8 cellular contexts compared by ENCODE assay signal in the genomic region with DNA sequence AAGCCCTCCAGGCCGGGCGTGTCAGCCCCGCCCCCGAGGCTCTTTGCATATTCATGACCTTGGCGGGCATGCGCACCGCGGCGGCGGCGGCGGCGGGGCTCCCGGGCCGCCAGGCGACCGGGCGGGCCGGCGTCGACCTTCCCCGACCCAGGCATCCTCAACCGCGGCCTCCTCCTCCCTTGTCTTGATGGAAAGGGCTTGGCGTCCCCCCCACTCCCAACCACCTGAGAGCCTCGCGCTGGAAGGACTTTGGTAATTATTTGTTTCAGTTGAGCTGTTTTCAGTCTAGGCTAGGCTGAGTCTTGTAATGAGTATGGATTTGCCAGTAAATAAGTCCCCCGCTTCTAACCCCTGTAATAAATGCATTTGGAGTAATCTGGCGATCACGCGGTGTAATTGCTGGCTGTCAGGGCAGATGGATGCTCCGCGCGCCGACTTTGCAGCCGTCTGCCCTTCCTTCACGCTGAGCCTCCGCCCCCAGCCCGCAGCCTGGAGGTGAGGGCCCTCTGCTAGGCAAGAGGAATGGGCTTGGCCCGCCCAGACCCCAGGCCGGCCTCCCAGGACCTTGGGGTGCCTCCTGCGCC. TPM values are rescaled to one million over a fixed set of nuclear protein-coding genes. Genes with fewer than 3 reads are reported as not detected.
DNase-seq lines count a peak whose midpoint lies in the region; ATAC-seq, FAIRE-seq and TF ChIP-seq lines count a peak whose summit lies in the region.

No MANE protein-coding gene starts in this region.

- no peak for FAIRE-seq in H54 (lab: Jason Lieb, UNC)

- no peaks in the 10 kb centered on the region for H3K9me3 ChIP-seq in T-helper 17 cell (ENCODE audit: control insufficient read depth, low read length, poor library complexity, severe bottlenecking)

- H3K27me3 Mint-ChIP-seq in T-helper 17 cell: peaks cover 22% of the 10 kb centered on the region

- H3K4me3 ChIP-seq in astrocyte of the spinal cord (ENCODE audit: low read depth, low read length): peak overlapping the region; percentile 35

- no peaks in the 10 kb centered on the region for H3K36me3 Mint-ChIP-seq in T-helper 17 cell (ENCODE audit: low read depth)

- in situ Hi-C loops in astrocyte of the spinal cord (cut with HindIII; ENCODE audit: low sequenced_read_pairs): no loop called here

- TF ChIP-seq POLR2A in H54 (IDR thresholded peaks at IDR 0.05; ENCODE audit: low read depth, low read length): peak; percentile 67

- no peak overlapping the region for H3K27ac Mint-ChIP-seq in T-helper 17 cell

- no peak for TF ChIP-seq CTCF in astrocyte of the spinal cord (IDR thresholded peaks at IDR 0.05; ENCODE audit: low read depth, low read length)

- DNase-seq in AG08395 (ENCODE audit: low spot score) (peak; percentile 85), H54 (ENCODE audit: insufficient read length, low spot score) (peak; percentile 78), T-helper 17 cell (peak; percentile 41 to 44 (median 42)), astrocyte of the spinal cord (ENCODE audit: low read depth, low spot score) (peak; percentile 4), islet precursor cell (peak; percentile 72), NCI-H446 treated with DMSO at 0.1 percent for 48 hours (lab: John Stamatoyannopoulos, UW) (no peak)
- DNase-seq in stimulated activated CD4-positive, alpha-beta T cell treated with anti-CD3 and anti-CD28 coated beads, Interleukin-2, amount 100 ng/mL, for 24 hours: peak; percentile 66 to 69

- H3K4me3 Mint-ChIP-seq in T-helper 17 cell: peak overlapping the region; percentile 89

- H3K4me1 Mint-ChIP-seq in T-helper 17 cell: peaks cover 2% of the 10 kb centered on the region

- ATAC-seq in T-helper 17 cell (peak; percentile 85), HG03139 (IDR thresholded peaks at IDR 0.05; ENCODE audit: unreplicated experiment) (no peak)

RNA-seq across cellular contexts. Expression of gene FLRT1, which starts 25.2 kb away (rescaled TPM):
- not detected for total RNA-seq in T-helper 17 cell
